8 cellular contexts compared by ENCODE assay signal in genomic region chr2:130342020-130342532, GRCh38. TPM values are rescaled to one million over a fixed set of nuclear protein-coding genes. Genes with fewer than 3 reads are reported as not detected.
DNase-seq lines count a peak whose midpoint lies in the region; ATAC-seq and TF ChIP-seq lines count a peak whose summit lies in the region.

No MANE protein-coding gene starts in this region.

- no peaks in the 10 kb centered on the region for H3K27me3 Mint-ChIP-seq in activated CD4-positive, alpha-beta T cell treated with anti-CD3 and anti-CD28 coated beads, Interleukin-2, amount 10 ng/mL, durations not matched to agents 24 days and 14 days

- DNase-seq in NCI-H526 (lab: John Stamatoyannopoulos, UW) (peak; percentile 95 to 97), coronary artery (ENCODE audit: low spot score) (peak; percentile 95), left kidney (ENCODE audit: low read depth, low spot score) (peak; percentile 98)
- DNase-seq in activated CD4-positive, alpha-beta T cell treated with anti-CD3 and anti-CD28 coated beads, Interleukin-2, amount 10 ng/mL, durations not matched to agents 24 days and 14 days = peak; percentile 96
- DNase-seq in stimulated activated CD4-positive, alpha-beta T cell treated with anti-CD3 and anti-CD28 coated beads, Interleukin-2, amount 100 ng/mL, for 24 hours = peak; percentile 80 to 87

- H3K4me2 ChIP-seq in BLaER1 treated with 17β-estradiol and CSF1 and Interleukin-3, amounts not matched to agents 10 nM and 100 nM = peak overlapping the region; percentile 64 to 94 (median 87)

- H3K36me3 Mint-ChIP-seq in activated CD4-positive, alpha-beta T cell treated with anti-CD3 and anti-CD28 coated beads, Interleukin-2, amount 10 ng/mL, durations not matched to agents 24 days and 14 days (ENCODE audit: low read depth) = peaks cover 63% of the 10 kb centered on the region

- H3K27ac Mint-ChIP-seq in activated CD4-positive, alpha-beta T cell treated with anti-CD3 and anti-CD28 coated beads, Interleukin-2, amount 10 ng/mL, durations not matched to agents 24 days and 14 days = peak overlapping the region; percentile 97

- H3K4me3 ChIP-seq in BLaER1 treated with 17β-estradiol and CSF1 and Interleukin-3, amounts not matched to agents 10 nM and 100 nM = peak overlapping the region; percentile 68 to 97 (median 89)
- H3K4me3 ChIP-seq in coronary artery = peak overlapping the region; percentile 91

- peaks cover 22% of the 10 kb centered on the region for H3K4me1 Mint-ChIP-seq in activated CD4-positive, alpha-beta T cell treated with anti-CD3 and anti-CD28 coated beads, Interleukin-2, amount 10 ng/mL, durations not matched to agents 24 days and 14 days

- H3K9ac ChIP-seq in BLaER1 treated with 17β-estradiol and CSF1 and Interleukin-3, amounts not matched to agents 10 nM and 100 nM = peak overlapping the region; percentile 67 to 96 (median 88)

- no peaks in the 10 kb centered on the region for H3K9me3 ChIP-seq in BLaER1 treated with 17β-estradiol and CSF1 and Interleukin-3, amounts not matched to agents 10 nM and 100 nM (replicated peaks in 1 of 11)

- H3K27me3 ChIP-seq in BLaER1 treated with 17β-estradiol and CSF1 and Interleukin-3, amounts not matched to agents 10 nM and 100 nM = no peaks in the 10 kb centered on the region

- H3K4me3 Mint-ChIP-seq in activated CD4-positive, alpha-beta T cell treated with anti-CD3 and anti-CD28 coated beads, Interleukin-2, amount 10 ng/mL, durations not matched to agents 24 days and 14 days = peak overlapping the region; percentile 97

- no peak for TF ChIP-seq CTCF in coronary artery (IDR thresholded peaks at IDR 0.05)

- ATAC-seq in GM19328 (IDR thresholded peaks at IDR 0.05; ENCODE audit: unreplicated experiment) (peak; percentile 64), HG03469 (IDR thresholded peaks at IDR 0.05; ENCODE audit: unreplicated experiment) (peak; percentile 62)

- no peaks in the 10 kb centered on the region for H3K9me3 Mint-ChIP-seq in activated CD4-positive, alpha-beta T cell treated with anti-CD3 and anti-CD28 coated beads, Interleukin-2, amount 10 ng/mL, durations not matched to agents 24 days and 14 days

- H4K20me1 ChIP-seq in BLaER1 treated with 17β-estradiol and CSF1 and Interleukin-3, amounts not matched to agents 10 nM and 100 nM = peaks cover 0 to 42% (median 32%) of the 10 kb centered on the region in 11 experiments; a peak in 15 of 22 replicates

- peaks cover 46 to 64% (median 59%) of the 10 kb centered on the region in 11 experiments for H3K36me3 ChIP-seq in BLaER1 treated with 17β-estradiol and CSF1 and Interleukin-3, amounts not matched to agents 10 nM and 100 nM

- peak overlapping the region; percentile 52 to 93 (median 89); a peak in 21 of 22 replicates for H3K27ac ChIP-seq in BLaER1 treated with 17β-estradiol and CSF1 and Interleukin-3, amounts not matched to agents 10 nM and 100 nM
- H3K27ac ChIP-seq in coronary artery = peak overlapping the region; percentile 87 to 88

- intact Hi-C loops in activated CD4-positive, alpha-beta T cell treated with anti-CD3 and anti-CD28 coated beads, Interleukin-2, amount 10 ng/mL, durations not matched to agents 24 days and 14 days (cut with micrococcal nuclease) = loop anchor here (1.0 kb wide), 4 partner anchors 14 to 161 kb away; partner anchors contain the start of genes PTPN18 and SMPD4

- peaks cover 25 to 50% (median 34%) of the 10 kb centered on the region in 10 experiments for H3K4me1 ChIP-seq in BLaER1 treated with 17β-estradiol and CSF1 and Interleukin-3, amounts not matched to agents 10 nM and 100 nM

RNA-seq across cellular contexts. Expression of gene IMP4, which starts 0.6 kb away (rescaled TPM):
- 177 and 178 TPM in 2 replicates for total RNA-seq in activated CD4-positive, alpha-beta T cell treated with anti-CD3 and anti-CD28 coated beads, Interleukin-2, amount 10 ng/mL, durations not matched to agents 24 days and 14 days

RNA-seq across cellular contexts. Expression of gene PTPN18, which starts 13.8 kb away (rescaled TPM):
- total RNA-seq in activated CD4-positive, alpha-beta T cell treated with anti-CD3 and anti-CD28 coated beads, Interleukin-2, amount 10 ng/mL, durations not matched to agents 24 days and 14 days = 61.7 and 61.9 TPM in 2 replicates

Comparison
In these comparisons a context has a peak if more than half of its experiments do, and no peak if none do; other contexts are left out.
1. Peak in every context shown above with its lines: DNase-seq, ATAC-seq, H3K4me3 ChIP-seq and H3K27ac ChIP-seq.